ENCODE assay signal across 1 cellular context in the genomic region with DNA sequence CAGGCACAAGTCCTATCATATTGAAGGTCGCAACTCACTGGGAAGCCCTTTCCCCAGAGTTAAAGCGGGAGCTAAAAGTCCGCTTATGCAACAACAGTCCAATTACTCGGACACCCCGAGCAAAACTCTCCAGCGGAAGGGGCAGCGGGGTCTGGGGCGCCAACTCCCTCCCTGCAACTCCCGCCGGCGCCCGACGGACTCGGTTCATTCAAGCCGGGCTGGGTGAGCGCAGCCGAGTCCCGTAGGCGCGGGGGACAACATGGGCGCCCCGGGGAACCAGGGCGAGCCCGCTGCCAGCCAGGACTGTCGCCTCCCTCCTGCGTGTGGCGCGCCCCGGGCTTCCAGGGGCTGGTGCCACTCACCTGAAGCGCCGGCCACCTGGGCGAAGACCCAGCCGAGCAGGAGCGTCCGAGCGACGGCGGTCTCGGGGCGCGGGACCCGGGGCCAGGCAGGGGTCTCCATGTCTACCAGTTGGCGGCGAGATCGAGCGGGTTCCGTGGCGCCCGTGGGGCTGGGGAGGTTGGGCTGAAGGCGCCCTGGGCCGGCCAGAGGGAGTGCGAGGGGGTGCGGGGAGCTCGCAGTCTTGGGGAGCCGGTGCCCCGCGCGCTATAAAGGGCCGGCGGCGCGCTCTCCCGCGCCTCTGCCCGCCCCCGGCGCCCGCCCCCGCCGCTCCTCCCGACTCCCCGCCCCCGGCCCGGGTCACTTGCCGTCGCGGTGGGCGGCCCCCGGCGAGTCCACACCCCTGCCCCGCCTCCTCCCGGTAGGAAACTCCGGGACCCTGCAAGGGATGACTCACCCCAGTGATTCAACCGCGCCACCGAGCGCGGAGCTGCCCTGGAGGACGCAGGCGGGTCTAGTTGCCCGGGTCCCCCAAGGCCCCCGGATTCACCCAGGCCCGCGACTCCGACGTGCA.
TF ChIP-seq lines count a peak whose summit lies in the region.

A gene (minus strand): TSS at position 585 of the 913 bp plus-strand sequence. CDS start 123 bp downstream, at position 462.

TF ChIP-seq in HepG2, 621 proteins besides CTCF, POLR2A, EP300 and RAD21 (continued from another document and continues in another):
- TF ChIP-seq, protein P1, sequence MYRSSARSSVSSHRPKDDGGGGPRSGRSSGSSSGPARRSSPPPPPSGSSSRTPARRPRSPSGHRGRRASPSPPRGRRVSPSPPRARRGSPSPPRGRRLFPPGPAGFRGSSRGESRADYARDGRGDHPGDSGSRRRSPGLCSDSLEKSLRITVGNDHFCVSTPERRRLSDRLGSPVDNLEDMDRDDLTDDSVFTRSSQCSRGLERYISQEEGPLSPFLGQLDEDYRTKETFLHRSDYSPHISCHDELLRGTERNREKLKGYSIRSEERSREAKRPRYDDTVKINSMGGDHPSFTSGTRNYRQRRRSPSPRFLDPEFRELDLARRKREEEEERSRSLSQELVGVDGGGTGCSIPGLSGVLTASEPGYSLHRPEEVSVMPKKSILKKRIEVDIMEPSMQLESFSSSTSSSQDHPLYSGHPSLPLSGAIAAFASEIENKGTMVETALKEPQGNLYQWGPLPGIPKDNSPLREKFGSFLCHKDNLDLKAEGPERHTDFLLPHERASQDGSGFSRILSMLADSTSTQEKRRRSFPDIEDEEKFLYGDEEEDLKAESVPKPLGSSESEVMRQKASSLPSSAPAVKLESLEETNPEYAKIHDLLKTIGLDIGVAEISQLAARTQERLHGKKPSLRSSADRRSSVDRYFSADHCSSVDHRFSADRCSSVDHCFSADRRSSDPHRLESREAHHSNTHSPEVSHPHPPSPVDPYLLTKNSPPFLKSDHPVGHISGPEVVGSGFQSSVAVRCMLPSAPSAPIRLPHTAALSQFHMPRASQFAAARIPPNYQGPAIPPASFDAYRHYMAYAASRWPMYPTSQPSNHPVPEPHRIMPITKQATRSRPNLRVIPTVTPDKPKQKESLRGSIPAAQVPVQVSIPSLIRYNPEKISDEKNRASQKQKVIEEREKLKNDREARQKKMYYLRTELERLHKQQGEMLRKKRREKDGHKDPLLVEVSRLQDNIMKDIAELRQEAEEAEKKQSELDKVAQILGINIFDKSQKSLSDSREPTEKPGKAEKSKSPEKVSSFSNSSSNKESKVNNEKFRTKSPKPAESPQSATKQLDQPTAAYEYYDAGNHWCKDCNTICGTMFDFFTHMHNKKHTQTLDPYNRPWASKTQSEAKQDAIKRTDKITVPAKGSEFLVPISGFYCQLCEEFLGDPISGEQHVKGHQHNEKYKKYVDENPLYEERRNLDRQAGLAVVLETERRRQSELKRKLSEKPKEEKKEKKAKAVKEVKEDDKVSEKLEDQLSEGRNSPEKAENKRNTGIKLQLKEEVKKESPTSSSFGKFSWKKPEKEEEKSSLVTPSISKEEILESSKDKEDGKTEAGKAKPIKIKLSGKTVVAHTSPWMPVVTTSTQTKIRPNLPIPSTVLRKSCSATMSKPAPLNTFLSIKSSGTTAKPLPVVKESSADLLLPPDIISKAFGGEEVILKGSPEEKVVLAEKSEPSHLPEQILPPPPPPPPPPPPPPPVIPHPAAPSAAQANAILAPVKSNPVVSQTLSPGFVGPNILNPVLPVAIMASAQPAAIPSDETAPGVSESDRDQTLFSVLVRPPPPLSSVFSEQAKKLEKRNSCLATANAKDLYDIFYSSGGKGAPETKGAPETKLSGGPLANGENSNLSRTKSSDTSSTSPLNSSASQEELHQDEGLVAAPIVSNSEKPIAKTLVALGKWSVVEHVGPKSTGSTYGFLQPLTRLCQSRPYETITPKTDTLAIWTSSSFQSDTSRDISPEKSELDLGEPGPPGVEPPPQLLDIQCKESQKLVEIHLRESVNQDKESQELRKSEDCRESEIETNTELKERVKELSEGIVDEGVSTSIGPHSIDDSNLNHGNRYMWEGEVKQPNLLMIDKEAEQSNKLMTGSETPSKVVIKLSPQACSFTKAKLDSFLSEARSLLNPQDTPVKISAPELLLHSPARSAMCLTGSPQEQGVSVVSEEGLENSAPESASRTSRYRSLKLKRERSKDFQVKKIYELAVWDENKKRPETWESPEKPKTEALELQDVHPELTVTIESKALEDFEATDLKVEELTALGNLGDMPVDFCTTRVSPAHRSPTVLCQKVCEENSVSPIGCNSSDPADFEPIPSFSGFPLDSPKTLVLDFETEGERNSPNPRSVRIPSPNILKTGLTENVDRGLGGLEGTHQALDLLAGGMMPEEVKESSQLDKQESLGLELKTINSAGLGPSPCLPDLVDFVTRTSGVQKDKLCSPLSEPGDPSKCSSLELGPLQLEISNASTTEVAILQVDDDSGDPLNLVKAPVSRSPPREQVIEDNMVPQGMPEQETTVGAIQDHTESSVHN (CRISPR knock-in tag; IDR thresholded peaks at IDR 0.05): no peak
- TF ChIP-seq FOXP1 (IDR thresholded peaks at IDR 0.05) (no peak), FOXP1 (CRISPR knock-in tag; IDR thresholded peaks at IDR 0.05) (no peak), NR2C2 (CRISPR knock-in tag; IDR thresholded peaks at IDR 0.05; ENCODE audit: borderline replicate concordance) (peak; percentile 27; the same call in 1 of the 2 replicates), YY1 (IDR thresholded peaks at IDR 0.05; ENCODE audit: insufficient read depth, insufficient replicate concordance, low read depth, low read length) (peak; percentile 56), ZFP90 (CRISPR knock-in tag; IDR thresholded peaks at IDR 0.05; ENCODE audit: borderline replicate concordance) (no peak), SKI (IDR thresholded peaks at IDR 0.05; ENCODE audit: partially characterized antibody) (no peak), ZNF235 (CRISPR knock-in tag; IDR thresholded peaks at IDR 0.05; ENCODE audit: borderline replicate concordance) (no peak), SATB2 (CRISPR knock-in tag; IDR thresholded peaks at IDR 0.05) (no peak), GLI4 (CRISPR knock-in tag; IDR thresholded peaks at IDR 0.05; ENCODE audit: borderline replicate concordance) (no peak), RXRB (CRISPR knock-in tag; IDR thresholded peaks at IDR 0.05; ENCODE audit: borderline replicate concordance) (no peak), RARG (CRISPR knock-in tag; IDR thresholded peaks at IDR 0.05; ENCODE audit: low read depth) (no peak), GFI1 (CRISPR knock-in tag; IDR thresholded peaks at IDR 0.05; ENCODE audit: borderline replicate concordance) (no peak), FOXO1 (CRISPR knock-in tag; IDR thresholded peaks at IDR 0.05) (no peak), ZNF138 (CRISPR knock-in tag; IDR thresholded peaks at IDR 0.05; ENCODE audit: low read depth) (no peak), NONO (IDR thresholded peaks at IDR 0.05) (no peak), NONO (CRISPR knock-in tag; conservative IDR thresholded peaks at IDR 0.05) (peak; percentile 51), PHF5A (CRISPR knock-in tag; IDR thresholded peaks at IDR 0.05; ENCODE audit: low read depth, unreplicated experiment) (no peak), ERF (CRISPR knock-in tag; IDR thresholded peaks at IDR 0.05) (no peak), KAT2B (IDR thresholded peaks at IDR 0.05; ENCODE audit: borderline replicate concordance, low read depth, low read length) (no peak), TBX2 (CRISPR knock-in tag; IDR thresholded peaks at IDR 0.05; ENCODE audit: borderline replicate concordance) (no peak; the same call in 1 of the 2 replicates), ZNF343 (CRISPR knock-in tag; IDR thresholded peaks at IDR 0.05) (no peak), SOX5 (CRISPR knock-in tag; IDR thresholded peaks at IDR 0.05; ENCODE audit: borderline replicate concordance) (no peak), SAFB2 (CRISPR knock-in tag; IDR thresholded peaks at IDR 0.05; ENCODE audit: borderline replicate concordance, low read depth) (no peak), ZNF737 (CRISPR knock-in tag; IDR thresholded peaks at IDR 0.05; ENCODE audit: borderline replicate concordance) (no peak), TGIF2 (CRISPR knock-in tag; IDR thresholded peaks at IDR 0.05) (no peak), JUND (CRISPR knock-in tag; IDR thresholded peaks at IDR 0.05) (peak; percentile 95), MYNN (CRISPR knock-in tag; IDR thresholded peaks at IDR 0.05; ENCODE audit: low read depth) (no peak), TSC22D2 (CRISPR knock-in tag; IDR thresholded peaks at IDR 0.05; ENCODE audit: borderline replicate concordance) (no peak), REXO4 (CRISPR knock-in tag; IDR thresholded peaks at IDR 0.05; ENCODE audit: borderline replicate concordance) (no peak), HMG20A (CRISPR knock-in tag; IDR thresholded peaks at IDR 0.05; ENCODE audit: borderline replicate concordance) (no peak)
- TF ChIP-seq, protein P2, sequence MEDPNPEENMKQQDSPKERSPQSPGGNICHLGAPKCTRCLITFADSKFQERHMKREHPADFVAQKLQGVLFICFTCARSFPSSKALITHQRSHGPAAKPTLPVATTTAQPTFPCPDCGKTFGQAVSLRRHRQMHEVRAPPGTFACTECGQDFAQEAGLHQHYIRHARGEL (CRISPR knock-in tag; IDR thresholded peaks at IDR 0.05): no peak
- TF ChIP-seq, protein P3, sequence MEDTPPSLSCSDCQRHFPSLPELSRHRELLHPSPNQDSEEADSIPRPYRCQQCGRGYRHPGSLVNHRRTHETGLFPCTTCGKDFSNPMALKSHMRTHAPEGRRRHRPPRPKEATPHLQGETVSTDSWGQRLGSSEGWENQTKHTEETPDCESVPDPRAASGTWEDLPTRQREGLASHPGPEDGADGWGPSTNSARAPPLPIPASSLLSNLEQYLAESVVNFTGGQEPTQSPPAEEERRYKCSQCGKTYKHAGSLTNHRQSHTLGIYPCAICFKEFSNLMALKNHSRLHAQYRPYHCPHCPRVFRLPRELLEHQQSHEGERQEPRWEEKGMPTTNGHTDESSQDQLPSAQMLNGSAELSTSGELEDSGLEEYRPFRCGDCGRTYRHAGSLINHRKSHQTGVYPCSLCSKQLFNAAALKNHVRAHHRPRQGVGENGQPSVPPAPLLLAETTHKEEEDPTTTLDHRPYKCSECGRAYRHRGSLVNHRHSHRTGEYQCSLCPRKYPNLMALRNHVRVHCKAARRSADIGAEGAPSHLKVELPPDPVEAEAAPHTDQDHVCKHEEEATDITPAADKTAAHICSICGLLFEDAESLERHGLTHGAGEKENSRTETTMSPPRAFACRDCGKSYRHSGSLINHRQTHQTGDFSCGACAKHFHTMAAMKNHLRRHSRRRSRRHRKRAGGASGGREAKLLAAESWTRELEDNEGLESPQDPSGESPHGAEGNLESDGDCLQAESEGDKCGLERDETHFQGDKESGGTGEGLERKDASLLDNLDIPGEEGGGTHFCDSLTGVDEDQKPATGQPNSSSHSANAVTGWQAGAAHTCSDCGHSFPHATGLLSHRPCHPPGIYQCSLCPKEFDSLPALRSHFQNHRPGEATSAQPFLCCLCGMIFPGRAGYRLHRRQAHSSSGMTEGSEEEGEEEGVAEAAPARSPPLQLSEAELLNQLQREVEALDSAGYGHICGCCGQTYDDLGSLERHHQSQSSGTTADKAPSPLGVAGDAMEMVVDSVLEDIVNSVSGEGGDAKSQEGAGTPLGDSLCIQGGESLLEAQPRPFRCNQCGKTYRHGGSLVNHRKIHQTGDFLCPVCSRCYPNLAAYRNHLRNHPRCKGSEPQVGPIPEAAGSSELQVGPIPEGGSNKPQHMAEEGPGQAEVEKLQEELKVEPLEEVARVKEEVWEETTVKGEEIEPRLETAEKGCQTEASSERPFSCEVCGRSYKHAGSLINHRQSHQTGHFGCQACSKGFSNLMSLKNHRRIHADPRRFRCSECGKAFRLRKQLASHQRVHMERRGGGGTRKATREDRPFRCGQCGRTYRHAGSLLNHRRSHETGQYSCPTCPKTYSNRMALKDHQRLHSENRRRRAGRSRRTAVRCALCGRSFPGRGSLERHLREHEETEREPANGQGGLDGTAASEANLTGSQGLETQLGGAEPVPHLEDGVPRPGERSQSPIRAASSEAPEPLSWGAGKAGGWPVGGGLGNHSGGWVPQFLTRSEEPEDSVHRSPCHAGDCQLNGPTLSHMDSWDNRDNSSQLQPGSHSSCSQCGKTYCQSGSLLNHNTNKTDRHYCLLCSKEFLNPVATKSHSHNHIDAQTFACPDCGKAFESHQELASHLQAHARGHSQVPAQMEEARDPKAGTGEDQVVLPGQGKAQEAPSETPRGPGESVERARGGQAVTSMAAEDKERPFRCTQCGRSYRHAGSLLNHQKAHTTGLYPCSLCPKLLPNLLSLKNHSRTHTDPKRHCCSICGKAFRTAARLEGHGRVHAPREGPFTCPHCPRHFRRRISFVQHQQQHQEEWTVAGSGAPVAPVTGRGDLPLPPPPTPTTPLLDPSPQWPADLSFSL (CRISPR knock-in tag; IDR thresholded peaks at IDR 0.05): no peak
- TF ChIP-seq, protein P4, sequence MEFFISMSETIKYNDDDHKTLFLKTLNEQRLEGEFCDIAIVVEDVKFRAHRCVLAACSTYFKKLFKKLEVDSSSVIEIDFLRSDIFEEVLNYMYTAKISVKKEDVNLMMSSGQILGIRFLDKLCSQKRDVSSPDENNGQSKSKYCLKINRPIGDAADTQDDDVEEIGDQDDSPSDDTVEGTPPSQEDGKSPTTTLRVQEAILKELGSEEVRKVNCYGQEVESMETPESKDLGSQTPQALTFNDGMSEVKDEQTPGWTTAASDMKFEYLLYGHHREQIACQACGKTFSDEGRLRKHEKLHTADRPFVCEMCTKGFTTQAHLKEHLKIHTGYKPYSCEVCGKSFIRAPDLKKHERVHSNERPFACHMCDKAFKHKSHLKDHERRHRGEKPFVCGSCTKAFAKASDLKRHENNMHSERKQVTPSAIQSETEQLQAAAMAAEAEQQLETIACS (CRISPR knock-in tag; IDR thresholded peaks at IDR 0.05): no peak; the same call in 1 of the 2 replicates
- TF ChIP-seq, protein P5, sequence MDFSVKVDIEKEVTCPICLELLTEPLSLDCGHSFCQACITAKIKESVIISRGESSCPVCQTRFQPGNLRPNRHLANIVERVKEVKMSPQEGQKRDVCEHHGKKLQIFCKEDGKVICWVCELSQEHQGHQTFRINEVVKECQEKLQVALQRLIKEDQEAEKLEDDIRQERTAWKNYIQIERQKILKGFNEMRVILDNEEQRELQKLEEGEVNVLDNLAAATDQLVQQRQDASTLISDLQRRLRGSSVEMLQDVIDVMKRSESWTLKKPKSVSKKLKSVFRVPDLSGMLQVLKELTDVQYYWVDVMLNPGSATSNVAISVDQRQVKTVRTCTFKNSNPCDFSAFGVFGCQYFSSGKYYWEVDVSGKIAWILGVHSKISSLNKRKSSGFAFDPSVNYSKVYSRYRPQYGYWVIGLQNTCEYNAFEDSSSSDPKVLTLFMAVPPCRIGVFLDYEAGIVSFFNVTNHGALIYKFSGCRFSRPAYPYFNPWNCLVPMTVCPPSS (IDR thresholded peaks at IDR 0.05): no peak
- TF ChIP-seq, protein P6, sequence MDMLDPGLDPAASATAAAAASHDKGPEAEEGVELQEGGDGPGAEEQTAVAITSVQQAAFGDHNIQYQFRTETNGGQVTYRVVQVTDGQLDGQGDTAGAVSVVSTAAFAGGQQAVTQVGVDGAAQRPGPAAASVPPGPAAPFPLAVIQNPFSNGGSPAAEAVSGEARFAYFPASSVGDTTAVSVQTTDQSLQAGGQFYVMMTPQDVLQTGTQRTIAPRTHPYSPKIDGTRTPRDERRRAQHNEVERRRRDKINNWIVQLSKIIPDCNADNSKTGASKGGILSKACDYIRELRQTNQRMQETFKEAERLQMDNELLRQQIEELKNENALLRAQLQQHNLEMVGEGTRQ (IDR thresholded peaks at IDR 0.05; ENCODE audit: low read depth, low read length): no peak
- TF ChIP-seq, protein P6 (CRISPR knock-in tag; IDR thresholded peaks at IDR 0.05; ENCODE audit: borderline replicate concordance): no peak
